In the genomic region with DNA sequence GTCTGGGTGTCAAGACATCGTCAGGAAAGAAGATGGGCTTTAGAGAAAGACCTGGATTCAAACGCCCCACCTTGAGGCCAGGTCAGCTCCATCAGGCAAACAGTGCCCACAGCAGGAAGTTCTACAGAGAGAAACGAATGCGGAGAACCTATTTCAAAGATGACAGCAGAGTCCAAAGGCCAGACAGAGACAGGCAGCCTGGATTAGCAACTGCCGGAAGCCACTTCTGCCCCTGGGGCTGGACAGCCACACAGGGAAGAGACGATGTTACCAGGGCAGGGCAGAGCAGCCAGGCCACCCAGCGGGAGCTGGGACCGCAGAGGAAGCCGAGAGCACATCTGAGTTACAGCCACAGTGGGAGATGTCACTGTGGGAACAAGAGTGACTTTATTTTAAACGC, we compare ENCODE assay signal across 17 cellular contexts. TPM values are rescaled to one million over a fixed set of nuclear protein-coding genes. Genes with fewer than 3 reads are reported as not detected.
DNase-seq lines count a peak whose midpoint lies in the region; ATAC-seq and TF ChIP-seq lines count a peak whose summit lies in the region.
"Had no signal": no experiment of that assay in that cellular context is flagged by ENCODE, and none has a peak within 500 bp of the region (broad histone marks: within the 10 kb centered on the region; RNA-seq: fewer than 3 reads in every experiment).

No MANE protein-coding gene starts in this region.

- H3K36me3 ChIP-seq in Karpas-422 (ENCODE audit: insufficient read depth, low read length) (no peaks in the 10 kb centered on the region), mucosa of descending colon (ENCODE audit: low read depth) (no peaks in the 10 kb centered on the region)
- H3K36me3 ChIP-seq: BLaER1 treated with 17β-estradiol and CSF1 and Interleukin-3, amounts not matched to agents 10 nM and 100 nM had no signal

- no peak overlapping the region for H3T11ph ChIP-seq in H9 (ENCODE audit: low read length)

- H3K9me3 Mint-ChIP-seq in chondrocyte (ENCODE audit: low read depth) (no peaks in the 10 kb centered on the region), H9 (no peaks in the 10 kb centered on the region; a peak in 1 of 5 replicates)
- H3K9me3 Mint-ChIP-seq: CD4-positive, CD25-positive, alpha-beta regulatory T cell had no signal

- no peak overlapping the region for H2BK20ac ChIP-seq in H9 (ENCODE audit: low read depth, low read length, poor library complexity, severe bottlenecking)

- no peaks in the 10 kb centered on the region for H3K9me2 ChIP-seq in Karpas-422 (replicated peaks; ENCODE audit: insufficient read depth, low read length)

- intact Hi-C loops in mucosa of descending colon (cut with DNase I, micrococcal nuclease) = no loop called here

- H3K18ac ChIP-seq in H9 (ENCODE audit: insufficient read length, low read depth, low read length) = no peak overlapping the region

- no CpG with 5 or more reads among the region's 10 CpGs for WGBS in H9 (ENCODE audit: extremely low coverage, insufficient read length, low lambda C conversion rate)

- H2BK15ac ChIP-seq in H9 (ENCODE audit: low read depth, low read length) = no peak overlapping the region

- H3K36me3 Mint-ChIP-seq in chondrocyte (ENCODE audit: low read depth) = no peaks in the 10 kb centered on the region
- no peaks in the 10 kb centered on the region for H3K36me3 Mint-ChIP-seq in H9 (ENCODE audit: insufficient read depth in 1 of 3, low read depth in 3 of 3)
- H3K36me3 Mint-ChIP-seq: CD4-positive, CD25-positive, alpha-beta regulatory T cell had no signal

- H3K27ac Mint-ChIP-seq in chondrocyte (ENCODE audit: unreplicated experiment) (no peak overlapping the region), H9 (no peak overlapping the region)
- H3K27ac Mint-ChIP-seq: CD4-positive, CD25-positive, alpha-beta regulatory T cell had no signal

- no peak overlapping the region for H4K8ac ChIP-seq in H9 (replicated peaks; ENCODE audit: insufficient read length, low read depth, low read length)

- no peak overlapping the region for H2AK5ac ChIP-seq in H9 (ENCODE audit: insufficient read length, low read length)

- H4K91ac ChIP-seq in H9 (ENCODE audit: insufficient read length, low read depth, low read length) = no peak overlapping the region

- no peak overlapping the region for H3K27ac ChIP-seq in Karpas-422 (ENCODE audit: low read length)
- H3K27ac ChIP-seq in H9 (ENCODE audit: insufficient read length, low read depth, low read length) = no peak overlapping the region
- H3K27ac ChIP-seq: BLaER1 treated with 17β-estradiol and CSF1 and Interleukin-3, amounts not matched to agents 10 nM and 100 nM had no signal

- no peaks in the 10 kb centered on the region for H3K27me3 ChIP-seq in Karpas-422 (ENCODE audit: low read length)
- H3K27me3 ChIP-seq in H9 (ENCODE audit: insufficient read depth, low read length) = no peaks in the 10 kb centered on the region
- H3K27me3 ChIP-seq: BLaER1 treated with 17β-estradiol and CSF1 and Interleukin-3, amounts not matched to agents 10 nM and 100 nM had no signal

- H3K79me1 ChIP-seq in H9 (ENCODE audit: insufficient read depth, low read depth, low read length, poor library complexity, severe bottlenecking) = no peaks in the 10 kb centered on the region

- H2AFZ ChIP-seq in Karpas-422 (ENCODE audit: low read length) = no peak overlapping the region
- no peak overlapping the region for H2AFZ ChIP-seq in H9 (ENCODE audit: low read length)

- TF ChIP-seq CTCF in chondrocyte (IDR thresholded peaks at IDR 0.05) = no peak
- no peak for TF ChIP-seq CTCF in mucosa of descending colon (IDR thresholded peaks at IDR 0.05)
- TF ChIP-seq CTCF in H9 (conservative IDR thresholded peaks at IDR 0.05) = no peak

- H3K9me3 ChIP-seq in Karpas-422 (ENCODE audit: low read length) (no peaks in the 10 kb centered on the region), mucosa of descending colon (no peaks in the 10 kb centered on the region), H9 (ENCODE audit: control insufficient read depth, low read depth, low read length) (no peaks in the 10 kb centered on the region)
- H3K9me3 ChIP-seq: BLaER1 treated with 17β-estradiol and CSF1 and Interleukin-3, amounts not matched to agents 10 nM and 100 nM had no signal

- H3K9ac ChIP-seq in Karpas-422 (ENCODE audit: low read length) = no peak overlapping the region
- no peak overlapping the region for H3K9ac ChIP-seq in H9 (ENCODE audit: extremely low read depth, insufficient read length, low read length)
- H3K9ac ChIP-seq: BLaER1 treated with 17β-estradiol and CSF1 and Interleukin-3, amounts not matched to agents 10 nM and 100 nM had no signal

- H4K20me1 ChIP-seq in Karpas-422 (ENCODE audit: insufficient read depth, low read depth, low read length) (no peaks in the 10 kb centered on the region; the same call in 1 of the 2 replicates), H9 (ENCODE audit: control insufficient read depth, insufficient read depth, insufficient read length) (no peaks in the 10 kb centered on the region)
- H4K20me1 ChIP-seq: BLaER1 treated with 17β-estradiol and CSF1 and Interleukin-3, amounts not matched to agents 10 nM and 100 nM had no signal

- H3K4me2 ChIP-seq in Karpas-422 (ENCODE audit: low read depth, low read length, poor library complexity, severe bottlenecking) (no peak overlapping the region), H9 (ENCODE audit: insufficient read depth, insufficient read length, low read length) (no peak overlapping the region)
- H3K4me2 ChIP-seq: BLaER1 treated with 17β-estradiol and CSF1 and Interleukin-3, amounts not matched to agents 10 nM and 100 nM had no signal

- no peak overlapping the region for H2BK12ac ChIP-seq in H9 (ENCODE audit: insufficient read length, low read depth, low read length)

- H3K27me3 Mint-ChIP-seq in chondrocyte (ENCODE audit: low read depth) (peaks cover 32% of the 10 kb centered on the region), H9 (ENCODE audit: low read depth) (peaks cover 17% of the 10 kb centered on the region)
- H3K27me3 Mint-ChIP-seq: CD4-positive, CD25-positive, alpha-beta regulatory T cell had no signal

- H3K4me3 Mint-ChIP-seq in chondrocyte (ENCODE audit: unreplicated experiment) (no peak overlapping the region), H9 (no peak overlapping the region)
- H3K4me3 Mint-ChIP-seq: CD4-positive, CD25-positive, alpha-beta regulatory T cell had no signal

- H3K4me3 ChIP-seq in Karpas-422 (ENCODE audit: low read length) = no peak overlapping the region
- no peak overlapping the region for H3K4me3 ChIP-seq in mucosa of descending colon
- H3K4me3 ChIP-seq: BLaER1 treated with 17β-estradiol and CSF1 and Interleukin-3, amounts not matched to agents 10 nM and 100 nM had no signal

- ATAC-seq in mucosa of descending colon = no peak

- H2BK120ac ChIP-seq in H9 (ENCODE audit: low read depth, low read length, poor library complexity, severe bottlenecking) = no peak overlapping the region

- H3K4me1 Mint-ChIP-seq in chondrocyte (ENCODE audit: low read depth) (no peaks in the 10 kb centered on the region), H9 (peaks cover 16 to 19% of the 10 kb centered on the region in 2 experiments)
- H3K4me1 Mint-ChIP-seq: CD4-positive, CD25-positive, alpha-beta regulatory T cell had no signal

- H3K4ac ChIP-seq in H9 (ENCODE audit: low read depth, low read length) = no peak overlapping the region

- no peak overlapping the region for H4K5ac ChIP-seq in H9 (ENCODE audit: insufficient read length, low read depth, low read length)

- no peaks in the 10 kb centered on the region for H3K23me2 ChIP-seq in H9 (ENCODE audit: insufficient read length, low read depth, low read length, poor library complexity, severe bottlenecking)

- no peak overlapping the region for H3K23ac ChIP-seq in H9 (ENCODE audit: insufficient read length, low read depth, low read length)

- no peak overlapping the region for H3K14ac ChIP-seq in H9 (ENCODE audit: insufficient read depth, low read length)

- no peak overlapping the region for H2BK5ac ChIP-seq in H9 (ENCODE audit: insufficient read length, low read length)

- H3K56ac ChIP-seq in H9 (ENCODE audit: insufficient read length, low read depth, low read length) = no peak overlapping the region

- peaks cover 5% of the 10 kb centered on the region for H3K4me1 ChIP-seq in Karpas-422 (ENCODE audit: low read length)
- H3K4me1 ChIP-seq in mucosa of descending colon (ENCODE audit: low read depth) = no peaks in the 10 kb centered on the region
- H3K4me1 ChIP-seq in H9 (ENCODE audit: insufficient read depth, low read length) = no peaks in the 10 kb centered on the region

- H3K79me2 ChIP-seq in Karpas-422 (ENCODE audit: low read length) = no peaks in the 10 kb centered on the region
- no peaks in the 10 kb centered on the region for H3K79me2 ChIP-seq in H9 (ENCODE audit: insufficient read depth, low read length)

- DNase-seq in COLO668 (lab: John Stamatoyannopoulos, UW; ENCODE audit: unreplicated experiment) = peak; percentile 68
- DNase-seq in HT-29 (ENCODE audit: low spot score) = peak; percentile 12
- peak; percentile 51 for DNase-seq in chondrocyte (ENCODE audit: low spot score)
- peak; percentile 53 for DNase-seq in mucosa of gallbladder (ENCODE audit: low spot score)
- no peak for DNase-seq in Karpas-422
- DNase-seq in NCI-H2081 treated with DMSO at 0.1 percent for 48 hours (lab: John Stamatoyannopoulos, UW) = no peak
- no peak for DNase-seq in mucosa of descending colon
- DNase-seq in H9 = no peak
- DNase-seq: 8988T; AML-193; Calu3; CD4-positive, CD25-positive, alpha-beta regulatory T cell; DMS 273 treated with DMSO at 0.1 percent for 48 hours; DMS79 treated with DMSO at 0.1 percent for 48 hours; EL; GDM1 had no signal

RNA-seq across cellular contexts. Expression of gene C4orf50, which starts 1.2 kb away (rescaled TPM):
- total RNA-seq in HT-29 (2014; rRNA removed; shearing (Covaris generic)) = not detected in 2 replicates
- total RNA-seq in chondrocyte = not detected in 3 replicates
- total RNA-seq in mucosa of gallbladder = 0.06 TPM
- total RNA-seq in Karpas-422 (2014; rRNA removed; shearing (Covaris generic); ENCODE audit: low replicate concordance) = 0.19 and 0.32 TPM in 2 replicates
- total RNA-seq in mucosa of descending colon = under 1 TPM; 0.07 to 0.73 (median 0.09) TPM
- 0.17 and 0.18 TPM in 2 replicates for total RNA-seq in H9 (2021)
- total RNA-seq: Calu3 had no signal

Comparison
In these comparisons a context has a peak if more than half of its experiments do, and no peak if none do; other contexts are left out.
1. DNase-seq: peak in COLO668 (single experiment), HT-29 (single experiment), chondrocyte (single experiment) and mucosa of gallbladder (single experiment); none in Karpas-422 (single experiment), NCI-H2081 treated with DMSO at 0.1 percent for 48 hours (single experiment), mucosa of descending colon (0 of 3) and H9 (single experiment).